ENCODE assay signal across 25 cellular contexts in genomic region chr13:72853000-72853399, GRCh38.
"Had no signal": no experiment of that assay in that cellular context is flagged by ENCODE, and none has a peak within 500 bp of the region (broad histone marks: within the 10 kb centered on the region; RNA-seq: fewer than 3 reads in every experiment).

No MANE protein-coding gene starts in this region.

- H3K27me3 Mint-ChIP-seq: activated CD4-positive, alpha-beta memory T cell treated with anti-CD3 and anti-CD28 coated beads, Interleukin-2, amount 10 ng/mL, durations not matched to agents 7 days and 5 days; activated CD4-positive, alpha-beta T cell treated with anti-CD3 and anti-CD28 coated beads, Interleukin-2, amount 10 ng/mL, durations not matched to agents 24 days and 14 days; activated naive CD4-positive, alpha-beta T cell treated with anti-CD3 and anti-CD28 coated beads, Interleukin-2, amount 10 ng/mL, durations not matched to agents 7 days and 5 days; dendritic cell treated with granulocyte-macrophage colony-stimulating factor and Interleukin-4, amounts not matched to agents 40 ng/mL and 50 ng/mL, for 4 days; memory B cell; natural killer cell treated with Interleukin-12 subunit alpha and Interleukin-12 subunit beta and Interleukin-15 and Interleukin-18, amount 100 ng/mL, for 72 hours; stimulated activated naive CD8-positive, alpha-beta T cell treated with anti-CD3 and anti-CD28 coated beads, Interleukin-15, amount 100 ng/mL, for 72 hours had no signal

- ATAC-seq: activated CD4-positive, CD25-positive, alpha-beta regulatory T cell treated with anti-CD3 and anti-CD28 coated beads, Interleukin-2, amount 50 U/mL, for 24 hours; body of pancreas; gastroesophageal sphincter; heart right ventricle; left colon; natural killer cell treated with Interleukin-12 subunit alpha and Interleukin-12 subunit beta and Interleukin-15 and Interleukin-18, amount 100 ng/mL, for 72 hours; psoas muscle; stimulated activated effector memory CD8-positive, alpha-beta T cell treated with anti-CD3 and anti-CD28 coated beads, Interleukin-12 subunit alpha, Interleukin-12 subunit beta, amount 100 ng/mL, for 72 hours; stimulated activated naive CD8-positive, alpha-beta T cell treated with anti-CD3 and anti-CD28 coated beads, Interleukin-15, amount 100 ng/mL, for 72 hours had no signal

- H3K4me3 ChIP-seq: body of pancreas, gastroesophageal sphincter, heart right ventricle, ovary, psoas muscle, tibial artery had no signal

- H3K27me3 ChIP-seq: body of pancreas, gastroesophageal sphincter, heart right ventricle, neutrophil, ovary, tibial artery had no signal

- H3K27ac ChIP-seq: body of pancreas, gastroesophageal sphincter, heart right ventricle, neutrophil, ovary, psoas muscle, tibial artery had no signal

- H3K9me3 ChIP-seq: body of pancreas, gastroesophageal sphincter, heart right ventricle, neutrophil, ovary, psoas muscle, tibial artery had no signal

- H3K27ac Mint-ChIP-seq: activated CD4-positive, alpha-beta memory T cell treated with anti-CD3 and anti-CD28 coated beads, Interleukin-2, amount 10 ng/mL, durations not matched to agents 7 days and 5 days; activated CD4-positive, alpha-beta T cell treated with anti-CD3 and anti-CD28 coated beads, Interleukin-2, amount 10 ng/mL, durations not matched to agents 24 days and 14 days; activated naive CD4-positive, alpha-beta T cell treated with anti-CD3 and anti-CD28 coated beads, Interleukin-2, amount 10 ng/mL, durations not matched to agents 7 days and 5 days; dendritic cell treated with granulocyte-macrophage colony-stimulating factor and Interleukin-4, amounts not matched to agents 40 ng/mL and 50 ng/mL, for 4 days; memory B cell; natural killer cell treated with Interleukin-12 subunit alpha and Interleukin-12 subunit beta and Interleukin-15 and Interleukin-18, amount 100 ng/mL, for 72 hours; stimulated activated effector memory CD8-positive, alpha-beta T cell treated with anti-CD3 and anti-CD28 coated beads, Interleukin-12 subunit alpha, Interleukin-12 subunit beta, amount 100 ng/mL, for 72 hours; stimulated activated naive CD8-positive, alpha-beta T cell treated with anti-CD3 and anti-CD28 coated beads, Interleukin-15, amount 100 ng/mL, for 72 hours; T-helper 1 cell treated with Interleukin-12 subunit alpha and Interleukin-12 subunit beta and Interleukin-4 antibody, amounts not matched to agents 30 μg/mL and 1 μg/mL, for 36 hours had no signal

- H3K36me3 ChIP-seq: ovary had no signal

- H3K4me1 ChIP-seq: body of pancreas, gastroesophageal sphincter, heart right ventricle, psoas muscle, tibial artery had no signal

- FAIRE-seq: endometrium, keratinocyte had no signal

- H3K4me1 Mint-ChIP-seq: activated CD4-positive, alpha-beta T cell treated with anti-CD3 and anti-CD28 coated beads, Interleukin-2, amount 10 ng/mL, durations not matched to agents 24 days and 14 days; activated naive CD4-positive, alpha-beta T cell treated with anti-CD3 and anti-CD28 coated beads, Interleukin-2, amount 10 ng/mL, durations not matched to agents 7 days and 5 days; memory B cell; stimulated activated effector memory CD8-positive, alpha-beta T cell treated with anti-CD3 and anti-CD28 coated beads, Interleukin-12 subunit alpha, Interleukin-12 subunit beta, amount 100 ng/mL, for 72 hours; stimulated activated naive CD8-positive, alpha-beta T cell treated with anti-CD3 and anti-CD28 coated beads, Interleukin-15, amount 100 ng/mL, for 72 hours had no signal

- H3K9me3 Mint-ChIP-seq: activated CD4-positive, alpha-beta memory T cell treated with anti-CD3 and anti-CD28 coated beads, Interleukin-2, amount 10 ng/mL, durations not matched to agents 7 days and 5 days; activated CD4-positive, alpha-beta T cell treated with anti-CD3 and anti-CD28 coated beads, Interleukin-2, amount 10 ng/mL, durations not matched to agents 24 days and 14 days; activated naive CD4-positive, alpha-beta T cell treated with anti-CD3 and anti-CD28 coated beads, Interleukin-2, amount 10 ng/mL, durations not matched to agents 7 days and 5 days; dendritic cell treated with granulocyte-macrophage colony-stimulating factor and Interleukin-4, amounts not matched to agents 40 ng/mL and 50 ng/mL, for 4 days; memory B cell; natural killer cell treated with Interleukin-12 subunit alpha and Interleukin-12 subunit beta and Interleukin-15 and Interleukin-18, amount 100 ng/mL, for 72 hours; stimulated activated effector memory CD8-positive, alpha-beta T cell treated with anti-CD3 and anti-CD28 coated beads, Interleukin-12 subunit alpha, Interleukin-12 subunit beta, amount 100 ng/mL, for 72 hours; stimulated activated naive CD8-positive, alpha-beta T cell treated with anti-CD3 and anti-CD28 coated beads, Interleukin-15, amount 100 ng/mL, for 72 hours; T-helper 1 cell treated with Interleukin-12 subunit alpha and Interleukin-12 subunit beta and Interleukin-4 antibody, amounts not matched to agents 30 μg/mL and 1 μg/mL, for 36 hours had no signal

- DNase-seq: activated CD4-positive, alpha-beta memory T cell treated with anti-CD3 and anti-CD28 coated beads, Interleukin-2, amount 10 ng/mL, durations not matched to agents 7 days and 5 days; activated CD4-positive, alpha-beta T cell treated with anti-CD3 and anti-CD28 coated beads, Interleukin-2, amount 10 ng/mL, durations not matched to agents 24 days and 14 days; activated effector memory CD4-positive, alpha-beta T cell treated with anti-CD3 and anti-CD28 coated beads, Interleukin-2, amount 50 U/mL, for 16 hours; activated naive CD4-positive, alpha-beta T cell treated with anti-CD3 and anti-CD28 coated beads, Interleukin-2, amount 10 ng/mL, durations not matched to agents 7 days and 5 days; activated T-cell treated with anti-CD3 and anti-CD28 coated beads for 4 hours; body of pancreas; effector CD4-positive, alpha-beta T cell; heart right ventricle; left colon; ovary; psoas muscle; stimulated activated CD4-positive, alpha-beta T cell treated with anti-CD3 and anti-CD28 coated beads, Interleukin-2, amount 100 ng/mL, for 24 hours; stimulated activated naive CD8-positive, alpha-beta T cell treated with anti-CD3 and anti-CD28 coated beads, Interleukin-15, amount 100 ng/mL, for 72 hours; T1000; tibial artery had no signal

- H3K4me3 Mint-ChIP-seq: activated CD4-positive, alpha-beta memory T cell treated with anti-CD3 and anti-CD28 coated beads, Interleukin-2, amount 10 ng/mL, durations not matched to agents 7 days and 5 days; activated CD4-positive, alpha-beta T cell treated with anti-CD3 and anti-CD28 coated beads, Interleukin-2, amount 10 ng/mL, durations not matched to agents 24 days and 14 days; activated naive CD4-positive, alpha-beta T cell treated with anti-CD3 and anti-CD28 coated beads, Interleukin-2, amount 10 ng/mL, durations not matched to agents 7 days and 5 days; dendritic cell treated with granulocyte-macrophage colony-stimulating factor and Interleukin-4, amounts not matched to agents 40 ng/mL and 50 ng/mL, for 4 days; memory B cell; natural killer cell treated with Interleukin-12 subunit alpha and Interleukin-12 subunit beta and Interleukin-15 and Interleukin-18, amount 100 ng/mL, for 72 hours; stimulated activated effector memory CD8-positive, alpha-beta T cell treated with anti-CD3 and anti-CD28 coated beads, Interleukin-12 subunit alpha, Interleukin-12 subunit beta, amount 100 ng/mL, for 72 hours; stimulated activated naive CD8-positive, alpha-beta T cell treated with anti-CD3 and anti-CD28 coated beads, Interleukin-15, amount 100 ng/mL, for 72 hours; T-helper 1 cell treated with Interleukin-12 subunit alpha and Interleukin-12 subunit beta and Interleukin-4 antibody, amounts not matched to agents 30 μg/mL and 1 μg/mL, for 36 hours had no signal
